ENCODE assay signal across 8 cellular contexts in the genomic region with DNA sequence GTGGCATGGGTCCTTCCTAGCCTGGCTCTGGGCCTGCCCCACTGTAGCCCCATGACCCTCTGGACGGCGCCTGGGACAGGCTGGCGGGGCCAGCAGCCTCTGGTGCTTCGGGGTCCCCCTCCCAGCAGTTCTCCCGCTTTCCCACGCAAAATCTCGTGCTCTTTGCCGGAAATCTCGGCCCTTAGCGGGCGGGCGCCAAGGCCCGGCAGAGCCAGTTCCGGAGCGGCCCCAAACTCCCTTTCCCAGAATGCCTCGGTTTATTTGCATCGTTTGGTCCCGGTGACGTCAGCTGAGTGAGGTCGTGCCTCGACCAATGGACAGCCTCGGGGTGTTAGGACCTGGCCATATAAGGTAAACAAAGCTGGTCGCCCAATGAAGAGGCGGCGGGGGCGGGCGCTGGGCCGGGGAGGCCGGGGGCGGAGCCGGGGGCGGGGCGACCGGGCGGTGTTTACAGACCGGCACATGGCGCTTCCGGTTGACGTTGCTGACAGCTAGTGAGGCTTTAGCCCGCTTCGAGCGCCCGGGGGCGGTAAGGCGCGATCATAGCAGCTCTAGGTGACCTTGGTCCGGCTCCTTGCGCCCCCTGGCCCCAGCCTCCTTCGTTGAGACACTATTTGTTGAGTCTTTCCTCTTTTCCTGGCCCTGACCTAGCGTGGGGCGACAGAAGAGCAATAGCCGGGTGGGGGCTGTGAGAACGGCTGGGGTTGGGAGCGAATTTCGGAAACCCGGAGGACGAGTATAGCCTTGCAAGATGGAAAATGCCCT. TPM values are rescaled to one million over a fixed set of nuclear protein-coding genes. Genes with fewer than 3 reads are reported as not detected.
DNase-seq lines count a peak whose midpoint lies in the region; ATAC-seq and TF ChIP-seq lines count a peak whose summit lies in the region.

No MANE protein-coding gene starts in this region.

- 2% methylated on average over 18 of the region's 57 CpGs; no CpG with 5 or more reads in 1 of the 2 donors for WGBS in esophagus squamous epithelium, 2 donors

- peak in 4 of 6 experiments; percentile 11 to 29 (median 26) for TF ChIP-seq CTCF in esophagus squamous epithelium (IDR thresholded peaks at IDR 0.05)

- peaks cover 1 to 2% of the 10 kb centered on the region in 2 donors for H3K36me3 Mint-ChIP-seq in activated T-cell treated with anti-CD3 and anti-CD28 coated beads, Interleukin-2, amount 50 U/mL, for 72 hours (ENCODE audit: insufficient read depth in 2 of 2)

- peak in 2 of 4 donors; percentile 65 to 87 for TF ChIP-seq POLR2A in esophagus squamous epithelium (IDR thresholded peaks at IDR 0.05)

- H3K9me3 Mint-ChIP-seq in activated T-cell treated with anti-CD3 and anti-CD28 coated beads, Interleukin-2, amount 50 U/mL, for 72 hours: no peaks in the 10 kb centered on the region

- H3K27me3 ChIP-seq in esophagus squamous epithelium: no peaks in the 10 kb centered on the region

- peak overlapping the region; percentile 55 to 99 (median 84) for H3K4me3 ChIP-seq in esophagus squamous epithelium

- peak; percentile 75 for ATAC-seq in GM21723 (IDR thresholded peaks at IDR 0.05; ENCODE audit: unreplicated experiment)
- peak; percentile 88 for ATAC-seq in activated T-cell treated with anti-CD3 and anti-CD28 coated beads, Interleukin-2, amount 50 U/mL, for 72 hours (replicated peaks in 1 of 2)

- no peaks in the 10 kb centered on the region for H3K27me3 Mint-ChIP-seq in activated T-cell treated with anti-CD3 and anti-CD28 coated beads, Interleukin-2, amount 50 U/mL, for 72 hours (ENCODE audit: low read depth)

- H3K27ac ChIP-seq in esophagus squamous epithelium: peak overlapping the region; percentile 94 to 99 (median 97)

- DNase-seq in DMS79 treated with DMSO at 0.1 percent for 48 hours (lab: John Stamatoyannopoulos, UW): peak; percentile 98
- DNase-seq in KG1 (lab: John Stamatoyannopoulos, UW): peak; percentile 97
- peak; percentile 98 to 99 for DNase-seq in activated T-cell treated with anti-CD3 and anti-CD28 coated beads, Interleukin-2, amount 50 U/mL, for 72 hours
- DNase-seq in esophagus squamous epithelium (lab: John Stamatoyannopoulos, UW): peak; percentile 98
- DNase-seq in myocyte (ENCODE audit: low read depth): peak; percentile 100
- peak; percentile 98 to 100 for DNase-seq in stimulated activated CD8-positive, alpha-beta memory T cell treated with anti-CD3 and anti-CD28 coated beads, Interleukin-7, amount 100 ng/mL, for 48 hours (ENCODE audit: extremely low read depth in 1 of 2, low read depth in 1 of 2)

- H3K4me1 Mint-ChIP-seq in activated T-cell treated with anti-CD3 and anti-CD28 coated beads, Interleukin-2, amount 50 U/mL, for 72 hours (ENCODE audit: low read depth): peaks cover 45% of the 10 kb centered on the region

- H3K27ac Mint-ChIP-seq in activated T-cell treated with anti-CD3 and anti-CD28 coated beads, Interleukin-2, amount 50 U/mL, for 72 hours: peak overlapping the region; percentile 94

- H3K4me1 ChIP-seq in esophagus squamous epithelium: peaks cover 49 to 72% (median 50%) of the 10 kb centered on the region in 3 donors

- H3K9me3 ChIP-seq in esophagus squamous epithelium: no peaks in the 10 kb centered on the region

- no peaks in the 10 kb centered on the region for H3K36me3 ChIP-seq in esophagus squamous epithelium

- H3K4me3 Mint-ChIP-seq in activated T-cell treated with anti-CD3 and anti-CD28 coated beads, Interleukin-2, amount 50 U/mL, for 72 hours: peak overlapping the region; percentile 95 to 97

- intact Hi-C loops in esophagus squamous epithelium (cut with DNase I): no loop called here

TF ChIP-seq in PFSK-1, 5 proteins besides CTCF, POLR2A, EP300 and RAD21:
- TF ChIP-seq SIN3A (IDR thresholded peaks at IDR 0.05; ENCODE audit: borderline replicate concordance, insufficient read depth, low read length) (no peak), TAF1 (IDR thresholded peaks at IDR 0.05; ENCODE audit: borderline replicate concordance, insufficient read depth, low read length) (no peak), FOXP2 (optimal IDR thresholded peaks at IDR 0.05; ENCODE audit: borderline replicate concordance, extremely low read depth, extremely low read length, insufficient read depth) (peak; percentile 99), REST (IDR thresholded peaks at IDR 0.05; ENCODE audit: insufficient read depth in 1 of 2, low read depth in 2 of 2, low read length in 2 of 2) (0 out of 4 replicates have a peak, but pooled peaks of 1 of the 2 experiments have one; percentile 10)

RNA-seq across cellular contexts. Expression of gene UBALD1, which starts 1.5 kb away (rescaled TPM):
- polyA plus RNA-seq in PFSK-1 (2012; ENCODE audit: insufficient read length, low read depth): 23.7 TPM
- total RNA-seq in activated T-cell treated with anti-CD3 and anti-CD28 coated beads, Interleukin-2, amount 50 U/mL, for 72 hours: 10 to 100 TPM; 17.2 to 18.4 TPM
- 10 to 100 TPM in 1 of 4 donors, 1 to 10 TPM in 3; 5.9 to 17.0 (median 9.6) TPM for total RNA-seq in esophagus squamous epithelium
- total RNA-seq in myocyte: 10.0 and 12.8 TPM in 2 replicates
- polyA plus RNA-seq in myocyte (2012): 27.2 TPM

RNA-seq across cellular contexts. Expression of gene MGRN1, which starts 8.4 kb away (rescaled TPM):
- 58.4 TPM for polyA plus RNA-seq in PFSK-1 (2012; ENCODE audit: insufficient read length, low read depth)
- total RNA-seq in activated T-cell treated with anti-CD3 and anti-CD28 coated beads, Interleukin-2, amount 50 U/mL, for 72 hours: 100 to 1,000 TPM; 107 to 116 TPM
- total RNA-seq in esophagus squamous epithelium: 10 to 100 TPM; 15.8 to 25.6 (median 22.0) TPM
- 31.9 and 33.6 TPM in 2 replicates for total RNA-seq in myocyte
- polyA plus RNA-seq in myocyte (2012): 40.3 TPM

Comparison
In these comparisons a context has a peak if more than half of its experiments do, and no peak if none do; other contexts are left out.
1. Peak in every context shown above with its lines: DNase-seq, ATAC-seq, H3K4me3 ChIP-seq and H3K27ac ChIP-seq.